Comparison of ENCODE assay signal across 9 cellular contexts in the genomic region with DNA sequence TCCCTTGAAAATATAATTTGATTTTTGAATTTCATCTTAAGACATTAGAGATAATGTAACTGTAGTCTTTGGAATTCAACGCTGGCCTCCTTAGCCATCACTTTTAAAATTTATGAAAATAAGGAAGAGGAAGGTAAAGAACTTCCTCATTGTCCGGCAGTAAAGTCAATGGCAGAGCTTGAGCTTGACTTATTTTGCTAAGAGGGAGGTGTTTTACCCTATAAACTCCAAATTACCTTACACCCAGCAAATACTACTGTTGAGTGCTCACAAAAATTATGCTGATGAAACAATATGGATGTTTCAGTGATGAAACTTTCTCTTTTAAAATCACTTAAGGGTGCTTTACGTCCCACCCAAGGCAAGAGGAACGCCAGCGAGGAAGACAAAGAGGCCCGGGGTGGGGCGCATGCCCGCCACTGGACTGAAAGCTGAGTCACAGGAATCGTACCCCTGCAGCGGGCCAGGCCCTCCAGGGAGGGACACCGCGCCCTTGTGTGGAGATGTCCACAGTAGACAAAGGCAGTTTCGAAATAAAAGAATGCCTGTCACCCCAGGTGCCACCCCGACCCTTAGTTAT. TPM values are rescaled to one million over a fixed set of nuclear protein-coding genes. Genes with fewer than 3 reads are reported as not detected.
DNase-seq lines count a peak whose midpoint lies in the region; ATAC-seq and TF ChIP-seq lines count a peak whose summit lies in the region.
"Had no signal": no experiment of that assay in that cellular context is flagged by ENCODE, and none has a peak within 500 bp of the region (broad histone marks: within the 10 kb centered on the region; RNA-seq: fewer than 3 reads in every experiment).

No MANE protein-coding gene starts in this region.

- peak overlapping the region; percentile 87 for H3K4me2 ChIP-seq in neural progenitor cell

- H3F3A ChIP-seq in neural progenitor cell (ENCODE audit: low read depth), result peaks cover 48% of the 10 kb centered on the region

- peak overlapping the region; percentile 97 for H3K4me3 Mint-ChIP-seq in neural progenitor cell

- peaks cover 26% of the 10 kb centered on the region for H4K20me1 ChIP-seq in neural progenitor cell (ENCODE audit: low read depth)

- no peak overlapping the region for H3K9ac ChIP-seq in neural progenitor cell

- no peaks in the 10 kb centered on the region for H3K27me3 ChIP-seq in neural progenitor cell

- H3K27me3 Mint-ChIP-seq in neural progenitor cell (ENCODE audit: insufficient read depth, low read depth), result peaks cover 3% of the 10 kb centered on the region

- H3K36me3 ChIP-seq in neural progenitor cell, result peaks cover 3% of the 10 kb centered on the region

- no peak for ATAC-seq in GM21717 (IDR thresholded peaks at IDR 0.05; ENCODE audit: unreplicated experiment)

- H3K79me2 ChIP-seq in neural progenitor cell (ENCODE audit: low read depth), result peaks cover 47% of the 10 kb centered on the region

- peaks cover 4% of the 10 kb centered on the region for H3K9me3 Mint-ChIP-seq in neural progenitor cell

- peak overlapping the region; percentile 75 for H2AFZ ChIP-seq in neural progenitor cell (replicated peaks)

- TF ChIP-seq CTCF in foreskin fibroblast (IDR thresholded peaks at IDR 0.05; ENCODE audit: low read depth, low read length) (no peak), neural progenitor cell (IDR thresholded peaks at IDR 0.05) (no peak), GM10266 (IDR thresholded peaks at IDR 0.05; ENCODE audit: control insufficient read depth, insufficient read depth, low read depth, missing control alignments) (no peak)

- no peak overlapping the region for H3K27ac ChIP-seq in neural progenitor cell
- H3K27ac ChIP-seq: 22Rv1 had no signal

- DNase-seq in DMS153 (lab: John Stamatoyannopoulos, UW) (peak; percentile 41), DMS153 treated with DMSO at 0.1 percent for 48 hours (lab: John Stamatoyannopoulos, UW; ENCODE audit: unreplicated experiment) (no peak), NCI-H748 (lab: John Stamatoyannopoulos, UW; ENCODE audit: unreplicated experiment) (peak; percentile 81), foreskin fibroblast (peak; percentile 54 to 77), neural progenitor cell (ENCODE audit: low spot score) (peak; percentile 74), GM10266 (ENCODE audit: extremely low spot score) (no peak)
- peak; percentile 3 to 26 (median 14) for DNase-seq in activated naive CD4-positive, alpha-beta T cell (lab: John Stamatoyannopoulos, UW)

- peaks cover 8% of the 10 kb centered on the region for H3K36me3 Mint-ChIP-seq in neural progenitor cell

- peak overlapping the region; percentile 95 for H3K27ac Mint-ChIP-seq in neural progenitor cell

- no peaks in the 10 kb centered on the region for H3K9me3 ChIP-seq in neural progenitor cell (ENCODE audit: low read depth)

- peaks cover 46% of the 10 kb centered on the region for H3K4me1 Mint-ChIP-seq in neural progenitor cell

- H3K4me3 ChIP-seq in foreskin fibroblast (ENCODE audit: low read depth in 1 of 2, low read length in 2 of 2) (peak overlapping the region; percentile 75 to 92), neural progenitor cell (peak overlapping the region; percentile 97)

- H3K4me1 ChIP-seq in neural progenitor cell, result peaks cover 39% of the 10 kb centered on the region

RNA-seq across cellular contexts. Expression of a gene that starts 0.6 kb away (rescaled TPM):
- 2,407 and 3,462 TPM in 2 replicates for total RNA-seq in neural progenitor cell (ENCODE audit: low replicate concordance)

Comparison
In these comparisons a context has a peak if more than half of its experiments do, and no peak if none do; other contexts are left out.
1. DNase-seq: peak in DMS153 (single experiment), NCI-H748 (single experiment), activated naive CD4-positive, alpha-beta T cell (4 of 4), foreskin fibroblast (2 of 2) and neural progenitor cell (single experiment); none in DMS153 treated with DMSO at 0.1 percent for 48 hours (single experiment) and GM10266 (single experiment).